ENCODE assay signal across 12 cellular contexts in the genomic region with DNA sequence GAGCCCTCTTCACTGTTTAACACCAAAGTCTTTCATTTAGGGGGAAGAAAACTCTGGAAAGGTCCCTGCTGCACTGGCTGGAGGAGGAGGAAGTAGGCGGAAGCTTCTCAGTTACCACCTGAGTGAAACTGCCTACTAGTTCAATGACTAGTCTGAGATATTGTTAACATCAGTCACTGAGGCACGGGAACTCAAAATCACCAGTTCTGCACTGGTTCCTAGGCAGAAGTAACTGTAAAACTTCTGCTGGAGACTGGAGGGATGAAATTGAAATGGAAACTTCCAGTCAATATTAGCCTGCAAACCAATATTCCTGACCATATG.
DNase-seq lines count a peak whose midpoint lies in the region; ATAC-seq and TF ChIP-seq lines count a peak whose summit lies in the region.
"Had no signal": no experiment of that assay in that cellular context is flagged by ENCODE, and none has a peak within 500 bp of the region (broad histone marks: within the 10 kb centered on the region; RNA-seq: fewer than 3 reads in every experiment).

No MANE protein-coding gene starts in this region.

- H2AFZ ChIP-seq in MM.1S (ENCODE audit: low read length): peak overlapping the region; percentile 28

- no peaks in the 10 kb centered on the region for H3K36me3 ChIP-seq in MM.1S (replicated peaks; ENCODE audit: insufficient read depth, low read length)

- no peaks in the 10 kb centered on the region for H3K9me3 ChIP-seq in MM.1S (replicated peaks; ENCODE audit: insufficient read depth, low read length)

- no peaks in the 10 kb centered on the region for H3F3A ChIP-seq in MM.1S (ENCODE audit: insufficient read depth, low read length)

- ATAC-seq in GM18502 (IDR thresholded peaks at IDR 0.05; ENCODE audit: poor library complexity, unreplicated experiment): peak; percentile 92
- peak; percentile 69 for ATAC-seq in GM21367 (IDR thresholded peaks at IDR 0.05; ENCODE audit: unreplicated experiment)
- ATAC-seq in HG03025 (IDR thresholded peaks at IDR 0.05; ENCODE audit: low FRiP score, unreplicated experiment): peak; percentile 83
- no peak for ATAC-seq in GM19324 (IDR thresholded peaks at IDR 0.05; ENCODE audit: low FRiP score, unreplicated experiment)
- ATAC-seq: esophagus mucosa, T-helper 17 cell had no signal

- H3K9ac ChIP-seq in MM.1S (ENCODE audit: low read length): no peak overlapping the region

- no peaks in the 10 kb centered on the region for H3K9me2 ChIP-seq in MM.1S (replicated peaks; ENCODE audit: insufficient read depth, low read length)

- no peaks in the 10 kb centered on the region for H4K20me1 ChIP-seq in MM.1S (ENCODE audit: insufficient read depth, low read length)

- DNase-seq in MM.1S (peak; percentile 51), putamen (ENCODE audit: low spot score) (no peak), GM19238 (ENCODE audit: insufficient read length, low spot score) (no peak), HPDE6-E6E7 (ENCODE audit: extremely low spot score) (no peak)
- DNase-seq: activated naive CD4-positive, alpha-beta T cell treated with anti-CD3 and anti-CD28 coated beads, Interleukin-2, amount 50 U/mL, for 16 hours; NCI-H187 treated with DMSO at 0.1 percent for 48 hours; T-helper 17 cell had no signal

- peak overlapping the region; percentile 55 for H3K27ac ChIP-seq in MM.1S (ENCODE audit: low read length)

- H3K4me3 ChIP-seq in MM.1S (ENCODE audit: low read length): peak overlapping the region; percentile 41

- TF ChIP-seq CTCF in MM.1S (IDR thresholded peaks at IDR 0.05; ENCODE audit: low read length): no peak

- H3K4me2 ChIP-seq in MM.1S (ENCODE audit: low read depth, low read length): peak overlapping the region; percentile 62

- H3K79me2 ChIP-seq in MM.1S (ENCODE audit: low read length): no peaks in the 10 kb centered on the region

- H3K4me1 ChIP-seq in MM.1S (ENCODE audit: low read length): peaks cover 11% of the 10 kb centered on the region

- no peaks in the 10 kb centered on the region for H3K27me3 ChIP-seq in MM.1S (replicated peaks; ENCODE audit: insufficient read depth, low read length)
